ENCODE assay signal across 8 cellular contexts in the genomic region with DNA sequence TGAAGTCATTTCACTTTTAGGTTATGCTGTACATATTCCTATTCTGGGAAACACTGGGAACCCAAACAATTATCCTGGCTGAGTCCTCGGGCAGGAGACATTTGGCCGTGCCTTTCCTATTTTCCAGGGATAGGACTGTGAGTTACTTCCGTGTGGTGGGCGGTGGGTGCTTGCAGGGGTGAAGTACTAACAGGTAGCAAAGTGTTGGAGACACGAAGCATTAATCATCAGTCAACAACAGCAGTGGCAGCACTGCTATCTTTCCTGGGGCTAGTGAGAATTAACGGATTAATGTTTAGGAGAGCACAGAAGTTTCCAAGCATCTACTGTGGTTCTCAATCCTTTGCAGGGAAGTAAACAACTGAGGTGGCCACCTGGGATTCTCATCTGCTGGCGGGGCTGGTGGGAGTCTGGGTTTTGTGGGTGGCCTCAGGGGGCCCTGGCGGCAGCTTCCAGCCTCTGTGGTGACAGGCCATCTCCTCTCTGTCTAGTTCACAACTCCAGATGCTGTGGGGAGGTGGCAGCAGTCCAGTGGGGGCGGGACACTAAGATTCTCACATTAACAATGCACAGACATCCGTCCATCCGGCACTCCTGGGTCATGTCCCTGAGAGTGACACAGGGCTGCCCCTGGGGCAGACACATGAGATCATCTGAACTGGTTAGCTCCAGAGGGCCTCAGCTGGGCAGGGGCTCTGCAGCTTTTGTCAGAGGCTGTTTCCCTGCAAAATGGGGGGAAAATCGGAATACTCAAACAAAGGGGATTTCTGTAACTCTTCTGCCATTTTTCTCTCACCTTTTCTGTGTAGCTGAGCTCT.
A peak's percentile ranks its signal among the peaks of the same experiment; 100 is the strongest.
DNase-seq lines count a peak whose midpoint lies in the region; ATAC-seq and TF ChIP-seq lines count a peak whose summit lies in the region.

No MANE protein-coding gene starts in this region.

- no peak for TF ChIP-seq CTCF in gastrocnemius medialis (IDR thresholded peaks at IDR 0.05 in 4 of 5, conservative IDR thresholded peaks at IDR 0.05 in 1 of 5)
- no peak for TF ChIP-seq CTCF in prostate gland (IDR thresholded peaks at IDR 0.05)

- H3K4me1 Mint-ChIP-seq in activated naive CD8-positive, alpha-beta T cell (ENCODE audit: low read depth) = peaks cover 77% of the 10 kb centered on the region

- H3K36me3 ChIP-seq in H7 (replicated peaks; ENCODE audit: control insufficient read depth, insufficient read depth, low read length) = no peaks in the 10 kb centered on the region
- no peaks in the 10 kb centered on the region for H3K36me3 ChIP-seq in gastrocnemius medialis
- H3K36me3 ChIP-seq in prostate gland = no peaks in the 10 kb centered on the region

- H3K27me3 ChIP-seq in H7 (ENCODE audit: control insufficient read depth, insufficient read depth, low read length) (no peaks in the 10 kb centered on the region), right cardiac atrium (ENCODE audit: control insufficient read depth, insufficient read depth) (no peaks in the 10 kb centered on the region), gastrocnemius medialis (no peaks in the 10 kb centered on the region), prostate gland (replicated peaks; ENCODE audit: insufficient read depth) (no peaks in the 10 kb centered on the region)

- in situ Hi-C loops in gastrocnemius medialis (cut with MboI; ENCODE audit: low sequenced_read_pairs in 4 of 4) = no loop called here

- no peak overlapping the region for H3K4me3 Mint-ChIP-seq in activated naive CD8-positive, alpha-beta T cell

- peak overlapping the region; percentile 87 for H3K27ac Mint-ChIP-seq in activated naive CD8-positive, alpha-beta T cell

- no peaks in the 10 kb centered on the region for H3K9me3 ChIP-seq in right cardiac atrium (ENCODE audit: control insufficient read depth, low read length)
- no peaks in the 10 kb centered on the region for H3K9me3 ChIP-seq in gastrocnemius medialis
- H3K9me3 ChIP-seq in prostate gland = no peaks in the 10 kb centered on the region

- peaks cover 11% of the 10 kb centered on the region for H3K4me1 ChIP-seq in right cardiac atrium (ENCODE audit: control insufficient read depth, insufficient read depth, low read length)
- peaks cover 15% of the 10 kb centered on the region in 2 donors for H3K4me1 ChIP-seq in gastrocnemius medialis
- no peaks in the 10 kb centered on the region for H3K4me1 ChIP-seq in prostate gland (replicated peaks)

- peak overlapping the region; percentile 30 for H3K27ac ChIP-seq in right cardiac atrium (ENCODE audit: low read length)
- H3K27ac ChIP-seq in gastrocnemius medialis = peak overlapping the region; percentile 24 to 43 (median 37)
- no peak overlapping the region for H3K27ac ChIP-seq in prostate gland

- WGBS in right cardiac atrium = 21% methylated on average over 12 of the region's 12 CpGs
- WGBS in prostate gland = 67% methylated on average over 12 of the region's 12 CpGs

- no peaks in the 10 kb centered on the region for H3K9me3 Mint-ChIP-seq in activated naive CD8-positive, alpha-beta T cell (ENCODE audit: low read depth)

- peaks cover 13% of the 10 kb centered on the region for H3K36me3 Mint-ChIP-seq in activated naive CD8-positive, alpha-beta T cell

- no peaks in the 10 kb centered on the region for H3K27me3 Mint-ChIP-seq in activated naive CD8-positive, alpha-beta T cell

- TF ChIP-seq POLR2A in gastrocnemius medialis (IDR thresholded peaks at IDR 0.05) (no peak), prostate gland (IDR thresholded peaks at IDR 0.05) (no peak)

- no peak overlapping the region for H3K4me3 ChIP-seq in H7 (ENCODE audit: insufficient read depth, low read depth, low read length)
- no peak overlapping the region for H3K4me3 ChIP-seq in right cardiac atrium (ENCODE audit: low read length)
- H3K4me3 ChIP-seq in gastrocnemius medialis = no peak overlapping the region
- H3K4me3 ChIP-seq in prostate gland = no peak overlapping the region

- DNase-seq in H7 (peak; percentile 33), right cardiac atrium (peak; percentile 72 to 91 (median 87)), gastrocnemius medialis (peak in 1 of 2 donors; percentile 46), NCI-H1105 (lab: John Stamatoyannopoulos, UW) (no peak), prostate gland (ENCODE audit: low spot score) (no peak)

- peak; percentile 74 to 80 for ATAC-seq in right cardiac atrium
- peak; percentile 16 to 49 for ATAC-seq in gastrocnemius medialis
- no peak for ATAC-seq in GM18502 (IDR thresholded peaks at IDR 0.05; ENCODE audit: poor library complexity, unreplicated experiment)
- ATAC-seq in activated CD4-positive, CD25-positive, alpha-beta regulatory T cell treated with anti-CD3 and anti-CD28 coated beads, Interleukin-2, amount 50 U/mL, for 24 hours = no peak

- intact Hi-C loops in right cardiac atrium (cut with DNase I) = no loop called here
- intact Hi-C loops in gastrocnemius medialis (cut with DNase I; ENCODE audit: low total_unique reads) = no loop called here
- intact Hi-C loops in prostate gland (cut with DNase I) = no loop called here

Comparison
In these comparisons a context has a peak if more than half of its experiments do, and no peak if none do; other contexts are left out.
1. DNase-seq: peak in H7 (single experiment) and right cardiac atrium (3 of 3); none in NCI-H1105 (single experiment) and prostate gland (single experiment).
2. ATAC-seq: peak in right cardiac atrium (2 of 2) and gastrocnemius medialis (2 of 2); none in GM18502 (single experiment) and activated CD4-positive, CD25-positive, alpha-beta regulatory T cell treated with anti-CD3 and anti-CD28 coated beads, Interleukin-2, amount 50 U/mL, for 24 hours (0 of 2).
3. H3K27ac ChIP-seq: peak in right cardiac atrium (single experiment) and gastrocnemius medialis (4 of 4); none in prostate gland (0 of 2).